8 cellular contexts compared by ENCODE assay signal in the genomic region with DNA sequence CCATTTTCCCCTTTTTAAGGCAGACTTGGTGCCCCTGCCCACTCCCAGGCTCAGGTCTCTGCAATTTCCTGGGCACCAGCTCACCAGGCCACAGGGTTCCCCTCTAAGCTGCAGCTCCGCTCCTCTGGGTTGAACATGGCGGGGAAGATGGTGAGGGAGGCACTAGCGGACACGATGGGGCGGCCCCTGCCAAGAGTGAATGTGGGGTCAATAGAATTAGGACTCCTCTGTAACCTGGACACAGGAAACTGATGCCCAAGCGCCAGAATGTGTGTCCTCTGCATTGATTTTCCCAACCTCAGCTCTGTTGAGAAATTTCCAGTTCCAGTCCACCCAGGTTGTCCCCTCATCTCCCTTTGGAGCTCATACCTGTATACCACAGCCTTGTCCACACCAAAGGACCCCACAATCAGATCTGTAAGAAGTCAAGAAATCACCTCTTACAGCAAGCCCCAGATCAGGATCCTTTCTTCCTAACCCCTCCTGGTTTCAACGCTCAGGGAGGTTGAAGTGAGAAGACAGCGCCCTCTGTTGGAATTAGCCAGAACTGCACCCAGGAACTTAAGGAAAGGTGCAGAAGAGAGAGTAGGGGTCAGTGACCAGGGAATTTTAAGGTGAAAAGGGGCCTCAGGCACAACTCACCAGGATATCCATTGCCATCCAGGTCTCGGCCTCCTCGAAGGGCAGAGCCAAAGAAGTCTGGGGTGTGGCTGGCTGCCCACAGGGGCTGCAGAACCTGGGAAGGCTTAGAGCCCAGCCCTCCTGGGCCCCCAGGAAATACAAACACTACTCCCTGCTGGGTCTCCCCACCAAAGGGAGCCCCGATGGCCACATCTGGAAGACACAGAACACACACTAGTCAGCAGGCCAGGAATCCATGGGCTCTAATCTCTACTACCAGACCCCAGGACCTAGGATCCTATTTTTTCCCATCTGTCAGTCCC. TPM values are rescaled to one million over a fixed set of nuclear protein-coding genes. Genes with fewer than 3 reads are reported as not detected.
A peak's percentile ranks its signal among the peaks of the same experiment; 100 is the strongest.
DNase-seq lines count a peak whose midpoint lies in the region; ATAC-seq and TF ChIP-seq lines count a peak whose summit lies in the region.

No MANE protein-coding gene starts in this region.

- peaks cover 10% of the 10 kb centered on the region for H3K4me1 Mint-ChIP-seq in activated T-helper 1 cell treated with anti-CD3 and anti-CD28 coated beads, Interleukin-12 subunit alpha, Interleukin-12 subunit beta, Interleukin-2, Interleukin-4 antibody, amounts not matched to agents 30 ng/mL and 10 ng/mL and 1 ng/mL, durations not matched to agents 14 hours and 24 hours and 36 hours (ENCODE audit: low read depth)

- in situ Hi-C loops in ACHN (cut with HindIII; ENCODE audit: low pct_ligation_motif_present, low pct_unique_long_range_greater_than_20kb, low sequenced_read_pairs): no loop called here

- H3K9me3 Mint-ChIP-seq in activated T-helper 1 cell treated with anti-CD3 and anti-CD28 coated beads, Interleukin-12 subunit alpha, Interleukin-12 subunit beta, Interleukin-2, Interleukin-4 antibody, amounts not matched to agents 30 ng/mL and 10 ng/mL and 1 ng/mL, durations not matched to agents 14 hours and 24 hours and 36 hours: no peaks in the 10 kb centered on the region

- intact Hi-C loops in activated T-helper 1 cell treated with anti-CD3 and anti-CD28 coated beads, Interleukin-12 subunit alpha, Interleukin-12 subunit beta, Interleukin-2, Interleukin-4 antibody, amounts not matched to agents 30 ng/mL and 10 ng/mL and 1 ng/mL, durations not matched to agents 14 hours and 24 hours and 36 hours (cut with micrococcal nuclease): loop anchor here (1.0 kb wide), 2 partner anchors 15 to 35 kb away; partner anchors contain the start of gene ITGA5

- TF ChIP-seq CTCF in GM12865 (IDR thresholded peaks at IDR 0.05; ENCODE audit: insufficient read depth, low read depth, low read length, missing control alignments) (peak; percentile 96), foreskin fibroblast (IDR thresholded peaks at IDR 0.05; ENCODE audit: low read depth, low read length) (peak; percentile 85)

- ATAC-seq in GM19455 (IDR thresholded peaks at IDR 0.05; ENCODE audit: unreplicated experiment) (no peak), HG03469 (IDR thresholded peaks at IDR 0.05; ENCODE audit: unreplicated experiment) (no peak)

- peaks cover 68% of the 10 kb centered on the region for H3K36me3 Mint-ChIP-seq in activated T-helper 1 cell treated with anti-CD3 and anti-CD28 coated beads, Interleukin-12 subunit alpha, Interleukin-12 subunit beta, Interleukin-2, Interleukin-4 antibody, amounts not matched to agents 30 ng/mL and 10 ng/mL and 1 ng/mL, durations not matched to agents 14 hours and 24 hours and 36 hours (ENCODE audit: low read depth)

- DNase-seq in ACHN (peak; percentile 80), GM12865 (ENCODE audit: low read depth) (peak; percentile 70), NOMO-1 treated with DMSO at 0.1 percent for 48 hours (lab: John Stamatoyannopoulos, UW; ENCODE audit: unreplicated experiment) (peak; percentile 47), foreskin fibroblast (peak in 1 of 2 donors; percentile 76), renal cortical epithelial cell (ENCODE audit: low read depth) (peak; percentile 58)
- DNase-seq in activated T-helper 1 cell treated with anti-CD3 and anti-CD28 coated beads, Interleukin-12 subunit alpha, Interleukin-12 subunit beta, Interleukin-2, Interleukin-4 antibody, amounts not matched to agents 30 ng/mL and 10 ng/mL and 1 ng/mL, durations not matched to agents 14 hours and 24 hours and 36 hours (ENCODE audit: low spot score): peak; percentile 37

- no peak overlapping the region for H3K4me3 ChIP-seq in GM12865 (ENCODE audit: low read depth, low read length)
- H3K4me3 ChIP-seq in foreskin fibroblast (ENCODE audit: low read depth in 1 of 2, low read length in 2 of 2): no peak overlapping the region

- H3K4me3 Mint-ChIP-seq in activated T-helper 1 cell treated with anti-CD3 and anti-CD28 coated beads, Interleukin-12 subunit alpha, Interleukin-12 subunit beta, Interleukin-2, Interleukin-4 antibody, amounts not matched to agents 30 ng/mL and 10 ng/mL and 1 ng/mL, durations not matched to agents 14 hours and 24 hours and 36 hours: no peak overlapping the region

- no peak overlapping the region for H3K27ac Mint-ChIP-seq in activated T-helper 1 cell treated with anti-CD3 and anti-CD28 coated beads, Interleukin-12 subunit alpha, Interleukin-12 subunit beta, Interleukin-2, Interleukin-4 antibody, amounts not matched to agents 30 ng/mL and 10 ng/mL and 1 ng/mL, durations not matched to agents 14 hours and 24 hours and 36 hours

- H3K27me3 Mint-ChIP-seq in activated T-helper 1 cell treated with anti-CD3 and anti-CD28 coated beads, Interleukin-12 subunit alpha, Interleukin-12 subunit beta, Interleukin-2, Interleukin-4 antibody, amounts not matched to agents 30 ng/mL and 10 ng/mL and 1 ng/mL, durations not matched to agents 14 hours and 24 hours and 36 hours (ENCODE audit: insufficient read depth): no peaks in the 10 kb centered on the region

RNA-seq across cellular contexts. Expression of gene ITGA5, which starts 14.7 kb away (rescaled TPM):
- 31.2 and 31.6 TPM in 2 replicates for total RNA-seq in activated T-helper 1 cell treated with anti-CD3 and anti-CD28 coated beads, Interleukin-12 subunit alpha, Interleukin-12 subunit beta, Interleukin-2, Interleukin-4 antibody, amounts not matched to agents 30 ng/mL and 10 ng/mL and 1 ng/mL, durations not matched to agents 14 hours and 24 hours and 36 hours
- total RNA-seq in renal cortical epithelial cell: 112 and 143 TPM in 2 replicates

RNA-seq across cellular contexts. Expression of gene ZNF385A, which starts 19.8 kb away (rescaled TPM):
- total RNA-seq in activated T-helper 1 cell treated with anti-CD3 and anti-CD28 coated beads, Interleukin-12 subunit alpha, Interleukin-12 subunit beta, Interleukin-2, Interleukin-4 antibody, amounts not matched to agents 30 ng/mL and 10 ng/mL and 1 ng/mL, durations not matched to agents 14 hours and 24 hours and 36 hours: 0.99 and 1.3 TPM in 2 replicates
- total RNA-seq in renal cortical epithelial cell: 3.0 and 10.2 TPM in 2 replicates

RNA-seq across cellular contexts. Expression of gene GPR84, which starts 40.0 kb away (rescaled TPM):
- 2.3 and 2.4 TPM in 2 replicates for total RNA-seq in activated T-helper 1 cell treated with anti-CD3 and anti-CD28 coated beads, Interleukin-12 subunit alpha, Interleukin-12 subunit beta, Interleukin-2, Interleukin-4 antibody, amounts not matched to agents 30 ng/mL and 10 ng/mL and 1 ng/mL, durations not matched to agents 14 hours and 24 hours and 36 hours
- not detected in 2 replicates for total RNA-seq in renal cortical epithelial cell
